In genomic region chr11:45264839-45265515, GRCh38 we compare ENCODE assay signal across 11 cellular contexts. TPM values are rescaled to one million over a fixed set of nuclear protein-coding genes. Genes with fewer than 3 reads are reported as not detected.
DNase-seq lines count a peak whose midpoint lies in the region; ATAC-seq and TF ChIP-seq lines count a peak whose summit lies in the region.
"Had no signal": no experiment of that assay in that cellular context is flagged by ENCODE, and none has a peak within 500 bp of the region (broad histone marks: within the 10 kb centered on the region; RNA-seq: fewer than 3 reads in every experiment).

No MANE protein-coding gene starts in this region.

- H3K9me3 ChIP-seq in fibroblast of lung (ENCODE audit: control insufficient read depth, insufficient read depth, low read depth, low read length) = no peaks in the 10 kb centered on the region
- H3K9me3 ChIP-seq: body of pancreas, thoracic aorta had no signal

- peak overlapping the region; percentile 25 for H3K4me2 ChIP-seq in fibroblast of lung (ENCODE audit: extremely low read depth, insufficient read depth, low read length)

- no peaks in the 10 kb centered on the region for H4K20me1 ChIP-seq in fibroblast of lung (ENCODE audit: control insufficient read depth, extremely low read depth, insufficient read depth, low read length)

- peak; percentile 10 for DNase-seq in GM04504 (ENCODE audit: low read depth)
- peak; percentile 48 to 64 for DNase-seq in SHP77 (lab: John Stamatoyannopoulos, UW)
- DNase-seq in fibroblast of lung (ENCODE audit: low read depth in 2 of 2) = peak; percentile 76 to 95
- peak; percentile 11 for DNase-seq in retinal pigment epithelial cell (ENCODE audit: low read depth)
- no peak for DNase-seq in NCI-H187 treated with DMSO at 0.1 percent for 48 hours (lab: John Stamatoyannopoulos, UW)
- DNase-seq in stimulated activated naive CD4-positive, alpha-beta T cell (lab: John Stamatoyannopoulos, UW) = no peak
- no peak for DNase-seq in DMS79 (lab: John Stamatoyannopoulos, UW)
- DNase-seq: activated CD8-positive, alpha-beta memory T cell treated with anti-CD3 and anti-CD28 coated beads, Interleukin-2, amount 10 ng/mL, durations not matched to agents 7 days and 5 days; body of pancreas had no signal

- H3K27me3 ChIP-seq in fibroblast of lung (ENCODE audit: control insufficient read depth, insufficient read depth, low read length) = no peaks in the 10 kb centered on the region
- H3K27me3 ChIP-seq: body of pancreas had no signal

- H2AFZ ChIP-seq in fibroblast of lung (ENCODE audit: low read length) = no peak overlapping the region

- H3K36me3 ChIP-seq in fibroblast of lung (ENCODE audit: control insufficient read depth, insufficient read depth, low read length) = no peaks in the 10 kb centered on the region
- H3K36me3 ChIP-seq: thoracic aorta had no signal

- no peak overlapping the region for H3K4me3 ChIP-seq in fibroblast of lung (replicated peaks in 1 of 4; ENCODE audit: control extremely low read depth in 1 of 4, insufficient read depth in 1 of 4, low read depth in 3 of 4, low read length in 4 of 4)
- no peak overlapping the region for H3K4me3 ChIP-seq in retinal pigment epithelial cell (ENCODE audit: low read length)
- H3K4me3 ChIP-seq: body of pancreas, thoracic aorta had no signal

- no peak for ATAC-seq in GM21576 (IDR thresholded peaks at IDR 0.05; ENCODE audit: unreplicated experiment)
- ATAC-seq: activated CD8-positive, alpha-beta memory T cell treated with anti-CD3 and anti-CD28 coated beads, Interleukin-2, amount 10 ng/mL, durations not matched to agents 7 days and 5 days; body of pancreas had no signal

- TF ChIP-seq CTCF in fibroblast of lung (conservative IDR thresholded peaks at IDR 0.05 in 1 of 2, IDR thresholded peaks at IDR 0.05 in 1 of 2; ENCODE audit: low read depth in 1 of 2, low read length in 2 of 2) (no peak), retinal pigment epithelial cell (conservative IDR thresholded peaks at IDR 0.05; ENCODE audit: low read depth, low read length) (no peak)

- H3K79me2 ChIP-seq in fibroblast of lung (ENCODE audit: control insufficient read depth, insufficient read depth, low read length) = no peaks in the 10 kb centered on the region

- peaks cover 3% of the 10 kb centered on the region for H3K4me1 ChIP-seq in fibroblast of lung (ENCODE audit: control insufficient read depth, extremely low read depth, insufficient read depth, low read length)
- H3K4me1 ChIP-seq: body of pancreas had no signal

- no peak overlapping the region for H3K27ac ChIP-seq in fibroblast of lung (ENCODE audit: insufficient read depth, low read length)
- H3K27ac ChIP-seq: body of pancreas, thoracic aorta had no signal

- H3K9ac ChIP-seq in fibroblast of lung (ENCODE audit: insufficient read depth, low read length) = no peak overlapping the region

RNA-seq across cellular contexts. Expression of gene SYT13, which starts 21.2 kb away (rescaled TPM):
- not detected in 2 replicates for total RNA-seq in fibroblast of lung
- polyA plus RNA-seq in fibroblast of lung = not detected in 2 replicates
- not detected in 2 replicates for polyA plus RNA-seq in fibroblast of lung (2012)
- polyA minus RNA-seq in fibroblast of lung (ENCODE audit: low replicate concordance) = not detected in 2 replicates
- total RNA-seq: activated CD8-positive, alpha-beta memory T cell treated with anti-CD3 and anti-CD28 coated beads, Interleukin-2, amount 10 ng/mL, durations not matched to agents 7 days and 5 days; thoracic aorta had no signal

Comparison
In these comparisons a context has a peak if more than half of its experiments do, and no peak if none do; other contexts are left out.
1. DNase-seq: peak in GM04504 (single experiment), SHP77 (2 of 2), fibroblast of lung (2 of 2) and retinal pigment epithelial cell (single experiment); none in NCI-H187 treated with DMSO at 0.1 percent for 48 hours (single experiment), stimulated activated naive CD4-positive, alpha-beta T cell (0 of 6) and DMS79 (single experiment).